14 cellular contexts compared by ENCODE assay signal in the genomic region with DNA sequence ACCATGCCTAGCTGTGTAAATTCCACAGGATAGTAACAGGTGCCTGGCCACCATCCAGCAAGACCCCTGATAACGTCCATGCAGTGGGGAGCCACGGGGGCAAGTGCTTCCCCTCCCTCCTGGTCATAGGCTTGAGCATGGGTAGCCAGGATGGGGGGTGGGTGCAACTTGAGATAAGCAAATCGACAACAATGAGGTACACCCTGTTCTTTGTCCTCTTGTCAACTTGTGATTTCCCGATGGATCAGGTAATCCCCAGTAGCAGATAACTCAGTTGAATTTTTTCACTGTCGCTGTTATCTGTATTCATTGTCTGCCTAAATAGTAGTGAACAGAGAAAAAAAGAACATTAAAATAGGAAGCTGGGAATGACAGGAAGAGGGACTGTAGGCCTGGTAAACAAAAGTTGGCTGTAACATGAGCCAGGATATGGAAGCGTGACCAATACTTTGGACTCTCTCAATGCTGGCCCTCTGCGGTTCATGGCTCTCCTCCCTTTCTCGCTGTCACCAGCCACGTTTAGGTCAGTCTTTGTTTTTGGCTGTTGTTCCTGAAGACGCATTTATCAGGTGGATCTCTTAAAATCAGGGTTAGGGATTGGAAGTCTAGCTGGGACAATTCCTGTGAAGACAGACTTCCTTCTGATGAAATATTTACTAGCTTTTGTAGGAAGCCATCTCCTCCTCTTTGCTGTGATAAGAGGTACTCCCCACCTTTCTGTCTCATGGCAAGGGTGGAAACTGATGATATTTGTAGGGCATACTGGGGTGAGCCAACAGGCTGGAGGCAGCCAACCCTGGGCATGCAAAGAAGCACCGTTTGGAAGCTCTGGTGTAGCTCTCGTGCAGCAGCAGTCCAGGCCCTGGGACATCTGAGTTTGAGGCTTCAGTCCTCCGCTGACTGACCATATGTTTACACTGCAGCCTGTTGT. TPM values are rescaled to one million over a fixed set of nuclear protein-coding genes. Genes with fewer than 3 reads are reported as not detected.
DNase-seq lines count a peak whose midpoint lies in the region; ATAC-seq and TF ChIP-seq lines count a peak whose summit lies in the region.
"Had no signal": no experiment of that assay in that cellular context is flagged by ENCODE, and none has a peak within 500 bp of the region (broad histone marks: within the 10 kb centered on the region; RNA-seq: fewer than 3 reads in every experiment).

No MANE protein-coding gene starts in this region.

- H3K4me1 Mint-ChIP-seq in CD4-positive, alpha-beta T cell (ENCODE audit: low read depth) = no peaks in the 10 kb centered on the region
- H3K4me1 Mint-ChIP-seq: activated T-helper 17 cell treated with anti-CD3 and anti-CD28 coated beads, Interleukin-2, amount 50 U/mL, for 72 hours had no signal

- POLR2A ChIA-PET in CD4-positive, alpha-beta T cell (lab: Charles Lee) = no interaction called here

- no peak overlapping the region for H3K4me3 Mint-ChIP-seq in CD4-positive, alpha-beta T cell
- H3K4me3 Mint-ChIP-seq: activated T-helper 17 cell treated with anti-CD3 and anti-CD28 coated beads, Interleukin-2, amount 50 U/mL, for 72 hours had no signal

- CTCF ChIA-PET in CD4-positive, alpha-beta T cell (lab: Charles Lee) = no interaction called here

- peaks cover 6% of the 10 kb centered on the region for H3K27me3 Mint-ChIP-seq in CD4-positive, alpha-beta T cell

- TF ChIP-seq CTCF in cardiac muscle cell (IDR thresholded peaks at IDR 0.05; ENCODE audit: low read depth, low read length) = no peak
- TF ChIP-seq CTCF in CD4-positive, alpha-beta T cell (IDR thresholded peaks at IDR 0.05) = no peak

- H3K9me3 ChIP-seq in cardiac muscle cell (ENCODE audit: low read depth) = no peaks in the 10 kb centered on the region
- H3K9me3 ChIP-seq in CD4-positive, alpha-beta T cell (ENCODE audit: control insufficient read depth, low read length) = no peaks in the 10 kb centered on the region

- intact Hi-C loops in posterior vena cava (cut with DNase I) = no loop called here
- intact Hi-C loops in CD4-positive, alpha-beta T cell (cut with DNase I, micrococcal nuclease) = no loop called here

- no peak for ATAC-seq in CD4-positive, alpha-beta T cell (ENCODE audit: poor library complexity)
- ATAC-seq: activated T-helper 17 cell treated with anti-CD3 and anti-CD28 coated beads, Interleukin-2, amount 50 U/mL, for 72 hours had no signal

- no peaks in the 10 kb centered on the region for H3K9me3 Mint-ChIP-seq in CD4-positive, alpha-beta T cell
- H3K9me3 Mint-ChIP-seq: activated T-helper 17 cell treated with anti-CD3 and anti-CD28 coated beads, Interleukin-2, amount 50 U/mL, for 72 hours had no signal

- no peak overlapping the region for H3K4me3 ChIP-seq in cardiac muscle cell

- no peaks in the 10 kb centered on the region for H3K36me3 ChIP-seq in cardiac muscle cell

- H3K4me1 ChIP-seq in cardiac muscle cell (ENCODE audit: low read depth) = peaks cover 11% of the 10 kb centered on the region

- DNase-seq in Daoy (ENCODE audit: low read depth) (peak; percentile 46), NCI-H2196 treated with DMSO at 0.1 percent for 48 hours (lab: John Stamatoyannopoulos, UW; ENCODE audit: unreplicated experiment) (peak; percentile 19), cardiac muscle cell (ENCODE audit: low read depth in 1 of 2, low spot score in 1 of 2) (peak in 1 of 2 donors; percentile 62), posterior vena cava (ENCODE audit: low spot score) (peak; percentile 63), NCI-H128 (lab: John Stamatoyannopoulos, UW; ENCODE audit: unreplicated experiment) (no peak), T-helper 1 cell (no peak)
- DNase-seq in activated CD4-positive, alpha-beta T cell treated with anti-CD3 and anti-CD28 coated beads for 48 hours = no peak
- DNase-seq in CD4-positive, alpha-beta T cell = no peak
- DNase-seq: effector CD8-positive, alpha-beta T cell; HCEC 1CT; NCI-H82; stimulated activated CD4-positive, alpha-beta T cell treated with anti-CD3 and anti-CD28 coated beads, Interleukin-2, amount 100 ng/mL, for 24 hours; T1000 had no signal

- H3K27ac Mint-ChIP-seq in CD4-positive, alpha-beta T cell = no peak overlapping the region
- H3K27ac Mint-ChIP-seq: activated T-helper 17 cell treated with anti-CD3 and anti-CD28 coated beads, Interleukin-2, amount 50 U/mL, for 72 hours had no signal

- peak overlapping the region; percentile 14 for H3K27ac ChIP-seq in cardiac muscle cell
- no peak overlapping the region for H3K27ac ChIP-seq in CD4-positive, alpha-beta T cell (ENCODE audit: low read depth, low read length)

- H3K27me3 ChIP-seq in cardiac muscle cell = no peaks in the 10 kb centered on the region
- no peaks in the 10 kb centered on the region for H3K27me3 ChIP-seq in CD4-positive, alpha-beta T cell (ENCODE audit: control insufficient read depth, insufficient read depth, low read length)

- H3K36me3 Mint-ChIP-seq in CD4-positive, alpha-beta T cell (ENCODE audit: low read depth) = no peaks in the 10 kb centered on the region

RNA-seq across cellular contexts. Expression of gene TCF7L1, which starts 42.4 kb away (rescaled TPM):
- total RNA-seq in Daoy (2014; rRNA removed; shearing (Covaris generic)) = 0.11 and 0.27 TPM in 2 replicates
- total RNA-seq in cardiac muscle cell = 1.5 and 5.3 TPM in 2 replicates
- 10.0 and 19.0 TPM in 2 replicates for polyA plus RNA-seq in cardiac muscle cell
- 10 to 100 TPM; 23.1 to 25.9 TPM for total RNA-seq in posterior vena cava
- total RNA-seq in CD4-positive, alpha-beta T cell = not detected
- total RNA-seq: activated T-helper 17 cell treated with anti-CD3 and anti-CD28 coated beads, Interleukin-2, amount 50 U/mL, for 72 hours had no signal

Comparison
In these comparisons a context has a peak if more than half of its experiments do, and no peak if none do; other contexts are left out.
1. DNase-seq: peak in Daoy (single experiment), NCI-H2196 treated with DMSO at 0.1 percent for 48 hours (single experiment) and posterior vena cava (single experiment); none in activated CD4-positive, alpha-beta T cell treated with anti-CD3 and anti-CD28 coated beads for 48 hours (single experiment), CD4-positive, alpha-beta T cell (0 of 10), NCI-H128 (single experiment) and T-helper 1 cell (0 of 5).